22 cellular contexts compared by ENCODE assay signal in the genomic region with DNA sequence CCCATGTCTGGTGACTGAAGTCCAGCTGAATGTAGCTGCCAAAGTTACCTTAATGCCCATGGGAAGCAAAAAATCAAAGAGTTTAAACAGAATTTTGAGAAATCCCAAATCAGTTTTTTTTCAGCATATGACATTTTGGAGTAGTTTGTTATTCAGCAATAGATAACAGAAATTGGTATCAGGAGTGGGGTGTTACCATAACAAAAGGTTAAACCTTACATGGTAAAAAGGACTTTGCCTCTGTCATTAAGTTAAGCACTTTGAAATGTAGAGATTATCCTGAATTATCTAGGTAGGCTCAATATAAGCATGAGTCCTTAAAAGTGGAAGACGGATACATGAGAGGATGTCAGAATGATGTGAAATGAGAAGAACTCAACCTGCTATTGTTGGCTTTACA. TPM values are rescaled to one million over a fixed set of nuclear protein-coding genes. Genes with fewer than 3 reads are reported as not detected.
DNase-seq lines count a peak whose midpoint lies in the region; ATAC-seq, FAIRE-seq and TF ChIP-seq lines count a peak whose summit lies in the region.
"Had no signal": no experiment of that assay in that cellular context is flagged by ENCODE, and none has a peak within 500 bp of the region (broad histone marks: within the 10 kb centered on the region; RNA-seq: fewer than 3 reads in every experiment).

No MANE protein-coding gene starts in this region.

- no peaks in the 10 kb centered on the region for H3K79me2 ChIP-seq in GM23248 (ENCODE audit: insufficient read depth)
- H3K79me2 ChIP-seq in K562 (ENCODE audit: control insufficient read depth, insufficient read depth, low read length) = no peaks in the 10 kb centered on the region

- TF ChIP-seq EP300 in K562 (IDR thresholded peaks at IDR 0.05; ENCODE audit: low read length) = no peak

- peaks cover 21% of the 10 kb centered on the region for H3K9me3 Mint-ChIP-seq in activated CD4-positive, alpha-beta T cell treated with anti-CD3 and anti-CD28 coated beads, Interleukin-2, amount 10 ng/mL, durations not matched to agents 7 days and 5 days
- peaks cover 7% of the 10 kb centered on the region for H3K9me3 Mint-ChIP-seq in natural killer cell treated with Interleukin-12 subunit alpha and Interleukin-12 subunit beta and Interleukin-15 and Interleukin-18, amount 100 ng/mL, for 72 hours

- intact Hi-C loops in K562 (cut with micrococcal nuclease) = no loop called here

- TF ChIP-seq POLR2A in K562 (conservative IDR thresholded peaks at IDR 0.05) = no peak

- H3K27me3 Mint-ChIP-seq in activated CD4-positive, alpha-beta T cell treated with anti-CD3 and anti-CD28 coated beads, Interleukin-2, amount 10 ng/mL, durations not matched to agents 7 days and 5 days = peaks cover 3% of the 10 kb centered on the region
- peaks cover 2 to 3% of the 10 kb centered on the region in 2 donors for H3K27me3 Mint-ChIP-seq in natural killer cell treated with Interleukin-12 subunit alpha and Interleukin-12 subunit beta and Interleukin-15 and Interleukin-18, amount 100 ng/mL, for 72 hours

- H3K9me2 ChIP-seq in GM23248 (ENCODE audit: insufficient read depth) = no peaks in the 10 kb centered on the region

- H3K4me3 ChIP-seq in GM23248 (no peak overlapping the region), K562 (no peak overlapping the region)
- H3K4me3 ChIP-seq: A549; BLaER1 treated with 17β-estradiol and CSF1 and Interleukin-3, amounts not matched to agents 10 nM and 100 nM had no signal

- H3K36me3 ChIP-seq in GM23248 (ENCODE audit: low read depth) = no peaks in the 10 kb centered on the region
- no peaks in the 10 kb centered on the region for H3K36me3 ChIP-seq in K562 (ENCODE audit: control insufficient read depth, insufficient read depth, low read length)
- H3K36me3 ChIP-seq: BLaER1 treated with 17β-estradiol and CSF1 and Interleukin-3, amounts not matched to agents 10 nM and 100 nM had no signal

- peak; percentile 14 for DNase-seq in GM23248
- peak; percentile 16 for DNase-seq in OCI-M1 (lab: John Stamatoyannopoulos, UW)
- DNase-seq in K562 (ENCODE audit: extremely low read depth in 1 of 4, low spot score in 3 of 4) = no peak
- DNase-seq in activated CD4-positive, alpha-beta T cell treated with anti-CD3 and anti-CD28 coated beads, Interleukin-2, amount 10 ng/mL, durations not matched to agents 7 days and 5 days = no peak
- no peak for DNase-seq in natural killer cell treated with Interleukin-12 subunit alpha and Interleukin-12 subunit beta and Interleukin-15 and Interleukin-18, amount 100 ng/mL, for 72 hours (ENCODE audit: low spot score)
- DNase-seq: AML-193; Caco-2; Calu3; CD4-positive, alpha-beta T cell; CD8-positive, alpha-beta T cell; DMS79 treated with DMSO at 0.1 percent for 48 hours; GF-D8 had no signal

- CTCF ChIA-PET in K562 (lab: Yijun Ruan, JAX; ENCODE audit: low intra/inter-chr PET ratio) = interaction anchor here (0.7 kb wide), 1 partner anchor 843 kb away, joined by 4 read pairs; no protein-coding TSS in a partner anchor
- CTCF ChIA-PET in activated CD4-positive, alpha-beta T cell treated with anti-CD3 and anti-CD28 coated beads, Interleukin-2, amount 10 ng/mL, durations not matched to agents 7 days and 5 days (lab: Charles Lee) = no interaction called here

- no TSS peak for BruUV-seq in K562 (replicated peaks; lab: Mats Ljungman, UMichigan)

- 100% methylated on average over 1 of the region's 1 CpG for WGBS in GM23248 (ENCODE audit: low coverage in 1 of 2, low lambda C conversion rate in 2 of 2, missing lambda C conversion rate in 2 of 2), 2 experiments
- 47% methylated on average over 1 of the region's 1 CpG for WGBS in K562 (ENCODE audit: insufficient coverage, low coverage, missing lambda C conversion rate)

- no peaks in the 10 kb centered on the region for H3K27me3 ChIP-seq in GM23248 (replicated peaks; ENCODE audit: insufficient read depth)
- no peaks in the 10 kb centered on the region for H3K27me3 ChIP-seq in K562 (ENCODE audit: control insufficient read depth in 2 of 2, insufficient read depth in 2 of 2, low read length in 2 of 2)
- H3K27me3 ChIP-seq: BLaER1 treated with 17β-estradiol and CSF1 and Interleukin-3, amounts not matched to agents 10 nM and 100 nM had no signal

- POLR2A ChIA-PET in K562 (lab: Yijun Ruan, JAX) = no interaction called here
- POLR2A ChIA-PET in activated CD4-positive, alpha-beta T cell treated with anti-CD3 and anti-CD28 coated beads, Interleukin-2, amount 10 ng/mL, durations not matched to agents 7 days and 5 days (lab: Charles Lee) = no interaction called here

- ATAC-seq in K562 = no peak
- no peak for ATAC-seq in GM21786 (IDR thresholded peaks at IDR 0.05; ENCODE audit: unreplicated experiment)
- no peak for ATAC-seq in natural killer cell treated with Interleukin-12 subunit alpha and Interleukin-12 subunit beta and Interleukin-15 and Interleukin-18, amount 100 ng/mL, for 72 hours
- ATAC-seq: A549; CD8-positive, alpha-beta T cell had no signal

- in situ Hi-C loops in GM23248 (cut with MboI) = no loop called here
- in situ Hi-C loops in K562 (cut with MboI) = no loop called here

- H2AFZ ChIP-seq in GM23248 = no peak overlapping the region
- H2AFZ ChIP-seq in K562 (ENCODE audit: low read depth, low read length) = no peak overlapping the region

- no peak overlapping the region for H3K9ac ChIP-seq in GM23248
- no peak overlapping the region for H3K9ac ChIP-seq in K562 (ENCODE audit: insufficient read depth in 1 of 2, low read depth in 2 of 2, low read length in 2 of 2)
- H3K9ac ChIP-seq: BLaER1 treated with 17β-estradiol and CSF1 and Interleukin-3, amounts not matched to agents 10 nM and 100 nM had no signal

- no peak for TF ChIP-seq RAD21 in K562 (CRISPR knock-in tag; conservative IDR thresholded peaks at IDR 0.05 in 1 of 2, IDR thresholded peaks at IDR 0.05 in 1 of 2)

- H3K27ac Mint-ChIP-seq in activated CD4-positive, alpha-beta T cell treated with anti-CD3 and anti-CD28 coated beads, Interleukin-2, amount 10 ng/mL, durations not matched to agents 7 days and 5 days = no peak overlapping the region
- no peak overlapping the region for H3K27ac Mint-ChIP-seq in natural killer cell treated with Interleukin-12 subunit alpha and Interleukin-12 subunit beta and Interleukin-15 and Interleukin-18, amount 100 ng/mL, for 72 hours
- H3K27ac Mint-ChIP-seq: B cell; CD4-positive, alpha-beta T cell; CD8-positive, alpha-beta T cell had no signal

- H3K9me1 ChIP-seq in K562 (ENCODE audit: control insufficient read depth, insufficient read depth, low read length) = no peaks in the 10 kb centered on the region

- H3K36me3 Mint-ChIP-seq in activated CD4-positive, alpha-beta T cell treated with anti-CD3 and anti-CD28 coated beads, Interleukin-2, amount 10 ng/mL, durations not matched to agents 7 days and 5 days (ENCODE audit: low read depth) = peaks cover 2% of the 10 kb centered on the region
- H3K36me3 Mint-ChIP-seq in natural killer cell treated with Interleukin-12 subunit alpha and Interleukin-12 subunit beta and Interleukin-15 and Interleukin-18, amount 100 ng/mL, for 72 hours = peaks cover 16% of the 10 kb centered on the region
- H3K36me3 Mint-ChIP-seq: CD8-positive, alpha-beta T cell had no signal

- no peaks in the 10 kb centered on the region for H3K4me1 Mint-ChIP-seq in activated CD4-positive, alpha-beta T cell treated with anti-CD3 and anti-CD28 coated beads, Interleukin-2, amount 10 ng/mL, durations not matched to agents 7 days and 5 days
- no peaks in the 10 kb centered on the region for H3K4me1 Mint-ChIP-seq in natural killer cell treated with Interleukin-12 subunit alpha and Interleukin-12 subunit beta and Interleukin-15 and Interleukin-18, amount 100 ng/mL, for 72 hours (ENCODE audit: low read depth in 2 of 2)
- H3K4me1 Mint-ChIP-seq: B cell had no signal

- H3K27ac ChIP-seq in GM23248 (no peak overlapping the region), K562 (ENCODE audit: extremely low read depth, low read depth, low read length) (no peak overlapping the region)
- H3K27ac ChIP-seq: 22Rv1; A549; BLaER1 treated with 17β-estradiol and CSF1 and Interleukin-3, amounts not matched to agents 10 nM and 100 nM; C4-2B had no signal

- no peak for FAIRE-seq in K562 (lab: Jason Lieb, UNC)
- FAIRE-seq: A549, D721Med, G401.6, GM12891, GM19239 had no signal

- no peak for TF ChIP-seq CTCF in K562 (IDR thresholded peaks at IDR 0.05 in 2 of 3, conservative IDR thresholded peaks at IDR 0.05 in 1 of 3; ENCODE audit: insufficient read depth in 2 of 3, low read depth in 1 of 3, low read length in 3 of 3)

- peaks cover 2% of the 10 kb centered on the region for H3K9me3 ChIP-seq in GM23248 (ENCODE audit: low read depth)
- H3K9me3 ChIP-seq in K562 (replicated peaks; ENCODE audit: control insufficient read depth, insufficient read depth, low read depth, low read length) = peaks cover 2% of the 10 kb centered on the region; the same call in 1 of the 2 replicates

- H3K4me3 Mint-ChIP-seq in activated CD4-positive, alpha-beta T cell treated with anti-CD3 and anti-CD28 coated beads, Interleukin-2, amount 10 ng/mL, durations not matched to agents 7 days and 5 days = no peak overlapping the region
- H3K4me3 Mint-ChIP-seq in natural killer cell treated with Interleukin-12 subunit alpha and Interleukin-12 subunit beta and Interleukin-15 and Interleukin-18, amount 100 ng/mL, for 72 hours = no peak overlapping the region
- H3K4me3 Mint-ChIP-seq: B cell; CD4-positive, alpha-beta T cell; CD8-positive, alpha-beta T cell had no signal

- H3F3A ChIP-seq in GM23248 (ENCODE audit: insufficient read depth) = peaks cover 16% of the 10 kb centered on the region; the same call in 1 of the 2 replicates

- H3K4me1 ChIP-seq in GM23248 (ENCODE audit: insufficient read depth) (peaks cover 9% of the 10 kb centered on the region; the same call in 1 of the 2 replicates), K562 (replicated peaks in 1 of 2; ENCODE audit: control insufficient read depth in 2 of 2, insufficient read depth in 2 of 2, low read length in 2 of 2) (no peaks in the 10 kb centered on the region)
- H3K4me1 ChIP-seq: A549; BLaER1 treated with 17β-estradiol and CSF1 and Interleukin-3, amounts not matched to agents 10 nM and 100 nM; Caco-2 had no signal

- H4K20me1 ChIP-seq in GM23248 (ENCODE audit: insufficient read depth) (no peaks in the 10 kb centered on the region), K562 (replicated peaks; ENCODE audit: control insufficient read depth, insufficient read depth, low read length) (no peaks in the 10 kb centered on the region)
- H4K20me1 ChIP-seq: BLaER1 treated with 17β-estradiol and CSF1 and Interleukin-3, amounts not matched to agents 10 nM and 100 nM had no signal

- H3K4me2 ChIP-seq in GM23248 (ENCODE audit: unreplicated experiment) = no peak overlapping the region
- H3K4me2 ChIP-seq in K562 (ENCODE audit: insufficient read depth, low read length) = no peak overlapping the region
- H3K4me2 ChIP-seq: A549; BLaER1 treated with 17β-estradiol and CSF1 and Interleukin-3, amounts not matched to agents 10 nM and 100 nM had no signal

RNA-seq across cellular contexts. Expression of gene DTWD1, which starts 32.1 kb away (rescaled TPM):
- 63.7 and 73.3 TPM in 2 replicates for total RNA-seq in GM23248 (2014; rRNA removed; shearing (Covaris generic))
- 104 and 107 TPM in 2 replicates for polyA plus RNA-seq in GM23248 (2016; fragmentation: Nextera tagmentation; extraction: Ambion mirVana)
- total RNA-seq in K562 (2011; cell fraction: chromatin; rRNA removed; ENCODE audit: low replicate concordance) = 14.7 and 34.7 TPM in 2 replicates
- 6.0 and 9.2 TPM in 2 replicates for total RNA-seq in K562 (2011; cell fraction: nucleolus; rRNA removed)
- 15.2 and 21.7 TPM in 2 replicates for total RNA-seq in K562 (2011; cell fraction: nucleoplasm; rRNA removed)
- total RNA-seq in K562 (2014; rRNA removed) = 19.1 and 23.1 TPM in 2 replicates
- total RNA-seq in K562 (2014; rRNA removed; fragmentation: Illumina TruSeq; extraction: Trizol) = 36.5 and 38.6 TPM in 2 replicates
- 32.7 and 32.9 TPM in 2 replicates for total RNA-seq in K562 (2015; rRNA removed; fragmentation: Illumina TruSeq; extraction: Trizol)
- 32.0 and 33.8 TPM in 2 replicates for total RNA-seq in K562 (2021)
- polyA plus RNA-seq in K562 (2011; rRNA removed) = 37.7 and 50.5 TPM in 2 replicates
- 5.0 and 8.1 TPM in 2 replicates for polyA plus RNA-seq in K562 (2011; cell fraction: cytosol; rRNA removed)
- polyA plus RNA-seq in K562 (2011; cell fraction: nucleus; rRNA removed) = 11.9 and 18.9 TPM in 2 replicates
- polyA plus RNA-seq in K562 (2012) = 30.7 and 45.2 TPM in 2 replicates
- 31.7 and 40.1 TPM in 2 replicates for polyA plus RNA-seq in K562 (2014; fragmentation: Illumina TruSeq; extraction: Trizol)
- polyA plus RNA-seq in K562 (2014; fragmentation: Nextera tagmentation; extraction: Ambion mirVana) = 10 to 100 TPM; 67.7 to 76.4 TPM
- 33.4 and 34.4 TPM in 2 replicates for polyA plus RNA-seq in K562 (2014; rRNA removed)
- polyA minus RNA-seq in K562 (2011; rRNA and poly(A)+ RNA removed) = 32.1 and 38.7 TPM in 2 replicates
- 9.7 and 11.9 TPM in 2 replicates for polyA minus RNA-seq in K562 (2011; cell fraction: cytosol; rRNA and poly(A)+ RNA removed)
- 28.9 and 38.8 TPM in 2 replicates for polyA minus RNA-seq in K562 (2011; cell fraction: nucleus; rRNA and poly(A)+ RNA removed)
- total RNA-seq in activated CD4-positive, alpha-beta T cell treated with anti-CD3 and anti-CD28 coated beads, Interleukin-2, amount 10 ng/mL, durations not matched to agents 7 days and 5 days = 10 to 100 TPM; 13.7 to 16.7 TPM
- total RNA-seq in natural killer cell treated with Interleukin-12 subunit alpha and Interleukin-12 subunit beta and Interleukin-15 and Interleukin-18, amount 100 ng/mL, for 72 hours = 10 to 100 TPM; 11.4 to 12.1 TPM

RNA-seq across cellular contexts. Expression of gene FAM227B, which starts 32.3 kb away (rescaled TPM):
- 4.4 and 4.6 TPM in 2 replicates for total RNA-seq in GM23248 (2014; rRNA removed; shearing (Covaris generic))
- polyA plus RNA-seq in GM23248 (2016; fragmentation: Nextera tagmentation; extraction: Ambion mirVana) (7.2 and 10.0 TPM in 2 replicates), K562 (2011; rRNA removed) (9.6 and 11.7 TPM in 2 replicates), K562 (2014; fragmentation: Illumina TruSeq; extraction: Trizol) (8.5 and 9.0 TPM in 2 replicates), K562 (2014; fragmentation: Nextera tagmentation; extraction: Ambion mirVana) (10 to 100 TPM; 11.5 to 11.9 TPM), K562 (2014; rRNA removed) (9.0 and 12.5 TPM in 2 replicates)
- 7.1 and 8.3 TPM in 2 replicates for total RNA-seq in K562 (2011; cell fraction: chromatin; rRNA removed; ENCODE audit: low replicate concordance)
- total RNA-seq in K562 (2011; cell fraction: nucleolus; rRNA removed) = 3.6 and 5.7 TPM in 2 replicates
- total RNA-seq in K562 (2011; cell fraction: nucleoplasm; rRNA removed) = 10.1 and 21.8 TPM in 2 replicates
- total RNA-seq in K562 (2014; rRNA removed) (5.1 and 6.4 TPM in 2 replicates), K562 (2014; rRNA removed; fragmentation: Illumina TruSeq; extraction: Trizol) (11.2 and 13.8 TPM in 2 replicates), K562 (2015; rRNA removed; fragmentation: Illumina TruSeq; extraction: Trizol) (8.2 and 10.0 TPM in 2 replicates), K562 (2021) (6.6 and 7.7 TPM in 2 replicates)
- 2.0 and 4.4 TPM in 2 replicates for polyA plus RNA-seq in K562 (2011; cell fraction: cytosol; rRNA removed)
- 6.5 and 9.2 TPM in 2 replicates for polyA plus RNA-seq in K562 (2011; cell fraction: nucleus; rRNA removed)
- polyA plus RNA-seq in K562 (2012) = 10.6 and 11.9 TPM in 2 replicates
- polyA minus RNA-seq in K562 (2011; rRNA and poly(A)+ RNA removed) = 9.8 and 12.9 TPM in 2 replicates
- polyA minus RNA-seq in K562 (2011; cell fraction: cytosol; rRNA and poly(A)+ RNA removed) = 1.6 and 3.5 TPM in 2 replicates
- polyA minus RNA-seq in K562 (2011; cell fraction: nucleus; rRNA and poly(A)+ RNA removed) = 12.5 and 14.8 TPM in 2 replicates
- 1 to 10 TPM; 3.0 to 3.5 TPM for total RNA-seq in activated CD4-positive, alpha-beta T cell treated with anti-CD3 and anti-CD28 coated beads, Interleukin-2, amount 10 ng/mL, durations not matched to agents 7 days and 5 days
- 1 to 10 TPM; 1.5 to 2.6 TPM for total RNA-seq in natural killer cell treated with Interleukin-12 subunit alpha and Interleukin-12 subunit beta and Interleukin-15 and Interleukin-18, amount 100 ng/mL, for 72 hours

Comparison
In these comparisons a context has a peak if more than half of its experiments do, and no peak if none do; other contexts are left out.
1. DNase-seq: peak in GM23248 (single experiment) and OCI-M1 (single experiment); none in K562 (0 of 4), activated CD4-positive, alpha-beta T cell treated with anti-CD3 and anti-CD28 coated beads, Interleukin-2, amount 10 ng/mL, durations not matched to agents 7 days and 5 days (single experiment) and natural killer cell treated with Interleukin-12 subunit alpha and Interleukin-12 subunit beta and Interleukin-15 and Interleukin-18, amount 100 ng/mL, for 72 hours (single experiment).